9 cellular contexts compared by ENCODE assay signal in genomic region chr19:43527860-43528622, GRCh38. TPM values are rescaled to one million over a fixed set of nuclear protein-coding genes. Genes with fewer than 3 reads are reported as not detected.
A peak's percentile ranks its signal among the peaks of the same experiment; 100 is the strongest.
DNase-seq lines count a peak whose midpoint lies in the region; ATAC-seq and TF ChIP-seq lines count a peak whose summit lies in the region.
"Had no signal": no experiment of that assay in that cellular context is flagged by ENCODE, and none has a peak within 500 bp of the region (broad histone marks: within the 10 kb centered on the region; RNA-seq: fewer than 3 reads in every experiment).

No MANE protein-coding gene starts in this region.

- H3K27me3 Mint-ChIP-seq in activated T-cell treated with anti-CD3 and anti-CD28 coated beads, Interleukin-2, amount 50 U/mL, for 24 hours: no peaks in the 10 kb centered on the region

- no peaks in the 10 kb centered on the region for H3K9me3 Mint-ChIP-seq in activated T-cell treated with anti-CD3 and anti-CD28 coated beads, Interleukin-2, amount 50 U/mL, for 24 hours

- intact Hi-C loops in left ventricle myocardium inferior (cut with micrococcal nuclease): no loop called here
- intact Hi-C loops in testis (cut with DNase I; ENCODE audit: low total_unique reads): no loop called here

- H3K9me3 ChIP-seq in RWPE2 (ENCODE audit: severe bottlenecking) (no peaks in the 10 kb centered on the region), left ventricle myocardium inferior (replicated peaks) (no peaks in the 10 kb centered on the region), testis (no peaks in the 10 kb centered on the region)

- H3K36me3 ChIP-seq in RWPE2 (ENCODE audit: low read depth) (peaks cover 11% of the 10 kb centered on the region), left ventricle myocardium inferior (no peaks in the 10 kb centered on the region), testis (ENCODE audit: low read depth, missing control alignments) (no peaks in the 10 kb centered on the region)

- no peak for ATAC-seq in RWPE2 (ENCODE audit: low read depth)
- ATAC-seq in GM19452 (IDR thresholded peaks at IDR 0.05; ENCODE audit: unreplicated experiment): no peak
- no peak for ATAC-seq in GM19463 (IDR thresholded peaks at IDR 0.05; ENCODE audit: unreplicated experiment)

- no peaks in the 10 kb centered on the region for H3K27me3 ChIP-seq in RWPE2 (ENCODE audit: insufficient read depth, poor library complexity, severe bottlenecking)
- no peaks in the 10 kb centered on the region for H3K27me3 ChIP-seq in left ventricle myocardium inferior (ENCODE audit: low read depth)
- no peaks in the 10 kb centered on the region for H3K27me3 ChIP-seq in testis

- H3K27ac Mint-ChIP-seq in activated T-cell treated with anti-CD3 and anti-CD28 coated beads, Interleukin-2, amount 50 U/mL, for 24 hours: peak overlapping the region; percentile 85

- peak overlapping the region; percentile 46 for H3K4me3 Mint-ChIP-seq in activated T-cell treated with anti-CD3 and anti-CD28 coated beads, Interleukin-2, amount 50 U/mL, for 24 hours

- 17 to 18% methylated on average over 13 of the region's 13 CpGs for WGBS in testis, 2 donors

- no peak for DNase-seq in activated T-cell treated with anti-CD3 and anti-CD28 coated beads, Interleukin-2, amount 50 U/mL, for 24 hours
- DNase-seq in activated T-cell treated with anti-CD3 and anti-CD28 coated beads, Interleukin-2, amount 50 U/mL, for 48 hours: no peak
- DNase-seq in RWPE2 (ENCODE audit: low spot score) (no peak), left ventricle myocardium inferior (no peak), testis (no peak)
- DNase-seq in effector CD4-positive, alpha-beta T cell: no peak

- no peak for TF ChIP-seq POLR2A in testis (IDR thresholded peaks at IDR 0.05)

- no peak overlapping the region for H3K4me3 ChIP-seq in RWPE2 (ENCODE audit: severe bottlenecking)
- H3K4me3 ChIP-seq in left ventricle myocardium inferior: peak overlapping the region; percentile 94
- H3K4me3 ChIP-seq in testis: peak overlapping the region; percentile 69 to 83

- H3K4me1 Mint-ChIP-seq in activated T-cell treated with anti-CD3 and anti-CD28 coated beads, Interleukin-2, amount 50 U/mL, for 24 hours (ENCODE audit: low read depth): peaks cover 46% of the 10 kb centered on the region

- H3K4me1 ChIP-seq in RWPE2 (ENCODE audit: insufficient read depth, poor library complexity, severe bottlenecking): peaks cover 23% of the 10 kb centered on the region
- H3K4me1 ChIP-seq in left ventricle myocardium inferior: peaks cover 50% of the 10 kb centered on the region
- H3K4me1 ChIP-seq in testis: peaks cover 26% of the 10 kb centered on the region

- peak overlapping the region; percentile 82 for H3K27ac ChIP-seq in RWPE2 (ENCODE audit: poor library complexity, severe bottlenecking)
- peak overlapping the region; percentile 91 for H3K27ac ChIP-seq in left ventricle myocardium inferior (replicated peaks)
- no peak overlapping the region for H3K27ac ChIP-seq in testis

- peaks cover 24% of the 10 kb centered on the region for H3K36me3 Mint-ChIP-seq in activated T-cell treated with anti-CD3 and anti-CD28 coated beads, Interleukin-2, amount 50 U/mL, for 24 hours (ENCODE audit: low read depth)

- TF ChIP-seq CTCF in RWPE2 (IDR thresholded peaks at IDR 0.05; ENCODE audit: poor library complexity, severe bottlenecking) (no peak), left ventricle myocardium inferior (IDR thresholded peaks at IDR 0.05; ENCODE audit: borderline replicate concordance) (no peak), testis (IDR thresholded peaks at IDR 0.05) (no peak)

RNA-seq across cellular contexts. Expression of gene ETHE1, which starts 1.0 kb away (rescaled TPM):
- total RNA-seq in left ventricle myocardium inferior (14.6 TPM), testis (10 to 100 TPM; 11.2 to 11.5 TPM)
- polyA plus RNA-seq in testis (ENCODE audit: insufficient read depth, low read depth, low replicate concordance): 13.1 TPM

RNA-seq across cellular contexts. Expression of gene ZNF575, which starts 4.9 kb away (rescaled TPM):
- 1.1 TPM for total RNA-seq in left ventricle myocardium inferior
- total RNA-seq in testis: 1 to 10 TPM; 1.1 to 1.7 TPM
- polyA plus RNA-seq in testis (ENCODE audit: insufficient read depth, low read depth, low replicate concordance): 2.4 TPM
- total RNA-seq: glomerular endothelial cell had no signal

RNA-seq across cellular contexts. Expression of gene PHLDB3, which starts 23.5 kb away (rescaled TPM):
- total RNA-seq in left ventricle myocardium inferior (4.5 TPM), testis (10 to 100 TPM; 27.1 to 28.3 TPM)
- 62.2 TPM for polyA plus RNA-seq in testis (ENCODE audit: insufficient read depth, low read depth, low replicate concordance)

RNA-seq across cellular contexts. Expression of gene XRCC1, which starts 47.3 kb away (rescaled TPM):
- total RNA-seq in left ventricle myocardium inferior: 12.8 TPM
- 10 to 100 TPM; 40.6 to 44.8 TPM for total RNA-seq in testis
- polyA plus RNA-seq in testis (ENCODE audit: insufficient read depth, low read depth, low replicate concordance): 49.1 TPM

RNA-seq across cellular contexts. Expression of gene PINLYP, which starts 47.6 kb away (rescaled TPM):
- total RNA-seq in left ventricle myocardium inferior (1.0 TPM), testis (1 to 10 TPM; 5.8 to 5.9 TPM)
- polyA plus RNA-seq in testis (ENCODE audit: insufficient read depth, low read depth, low replicate concordance): 9.9 TPM

Comparison
In these comparisons a context has a peak if more than half of its experiments do, and no peak if none do; other contexts are left out.
1. H3K27ac ChIP-seq: peak in RWPE2 (single experiment) and left ventricle myocardium inferior (single experiment); none in testis (0 of 2).